9 cellular contexts compared by ENCODE assay signal in the genomic region with DNA sequence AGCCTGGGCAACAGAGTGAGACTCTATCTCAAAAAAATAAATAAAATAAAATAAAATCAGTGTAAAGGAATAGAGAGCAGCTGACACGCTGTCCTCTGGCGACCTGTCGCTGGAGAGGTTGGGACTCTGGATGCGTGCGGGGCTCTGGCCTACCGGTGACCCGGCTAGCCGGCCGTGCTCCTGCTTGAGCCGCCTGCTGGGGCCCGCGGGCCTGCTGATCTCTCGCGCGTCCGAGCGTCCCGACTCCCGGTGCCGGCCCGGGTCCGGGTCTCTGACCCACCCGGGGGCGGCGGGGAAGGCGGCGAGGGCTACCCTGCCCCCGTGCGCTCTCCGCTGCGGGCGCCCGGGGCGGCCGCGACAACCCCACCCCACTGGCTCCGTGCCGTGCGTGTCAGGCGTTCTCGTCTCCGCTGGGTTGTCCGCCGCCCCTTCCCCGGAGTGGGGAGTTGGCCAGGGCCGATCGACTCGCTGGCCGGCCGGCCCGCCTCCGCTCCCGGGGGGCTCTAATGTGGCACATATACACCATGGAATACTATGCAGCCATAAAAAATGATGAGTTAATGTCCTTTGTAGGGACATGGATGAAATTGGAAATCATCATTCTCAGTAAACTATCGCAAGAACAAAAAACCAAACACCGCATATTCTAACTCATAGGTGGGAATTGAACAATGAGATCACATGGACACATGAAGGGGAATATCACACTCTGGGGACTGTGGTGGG. TPM values are rescaled to one million over a fixed set of nuclear protein-coding genes. Genes with fewer than 3 reads are reported as not detected.
DNase-seq lines count a peak whose midpoint lies in the region; ATAC-seq, FAIRE-seq and TF ChIP-seq lines count a peak whose summit lies in the region.
"Not testable (repeated sequence)": the region's sequence is repeated elsewhere in the genome, so short reads cannot be mapped to it uniquely, and the experiment has no call there.
"Had no signal": no experiment of that assay in that cellular context is flagged by ENCODE, and none has a peak within 500 bp of the region (broad histone marks: within the 10 kb centered on the region; RNA-seq: fewer than 3 reads in every experiment).

No MANE protein-coding gene starts in this region.

- not testable (repeated sequence) for H2AFZ ChIP-seq in astrocyte (ENCODE audit: low read depth, low read length); HepG2 (ENCODE audit: low read length)

- peaks cover 62% of the 10 kb centered on the region for H3K36me3 Mint-ChIP-seq in activated CD4-positive, alpha-beta T cell treated with anti-CD3 and anti-CD28 coated beads, Interleukin-2, amount 10 ng/mL, durations not matched to agents 24 days and 14 days (ENCODE audit: low read depth)
- H3K36me3 Mint-ChIP-seq in activated T-helper 17 cell treated with anti-CD3 and anti-CD28 coated beads, Interleukin-2, amount 50 U/mL, for 72 hours (ENCODE audit: low read depth), result peaks cover 88% of the 10 kb centered on the region
- H3K36me3 Mint-ChIP-seq in astrocyte (ENCODE audit: low read depth, unreplicated experiment), result peaks cover 11% of the 10 kb centered on the region
- H3K36me3 Mint-ChIP-seq in stimulated activated effector memory CD8-positive, alpha-beta T cell treated with anti-CD3 and anti-CD28 coated beads, Interleukin-12 subunit alpha, Interleukin-12 subunit beta, amount 100 ng/mL, for 72 hours, result peaks cover 89% of the 10 kb centered on the region

- peak overlapping the region; percentile 100 for H3K27ac Mint-ChIP-seq in activated CD4-positive, alpha-beta T cell treated with anti-CD3 and anti-CD28 coated beads, Interleukin-2, amount 10 ng/mL, durations not matched to agents 24 days and 14 days
- H3K27ac Mint-ChIP-seq in activated T-helper 17 cell treated with anti-CD3 and anti-CD28 coated beads, Interleukin-2, amount 50 U/mL, for 72 hours, result peak overlapping the region; percentile 95
- H3K27ac Mint-ChIP-seq in astrocyte (ENCODE audit: unreplicated experiment), result not testable (repeated sequence)
- H3K27ac Mint-ChIP-seq in stimulated activated effector memory CD8-positive, alpha-beta T cell treated with anti-CD3 and anti-CD28 coated beads, Interleukin-12 subunit alpha, Interleukin-12 subunit beta, amount 100 ng/mL, for 72 hours, result peak overlapping the region; percentile 95

- not testable (repeated sequence) for TF ChIP-seq RAD21 in HepG2 (CRISPR knock-in tag; IDR thresholded peaks at IDR 0.05)

- H3K27me3 ChIP-seq in astrocyte (ENCODE audit: insufficient read depth, low read length); HepG2 (ENCODE audit: control insufficient read depth in 1 of 2, insufficient read depth in 2 of 2, low read length in 2 of 2): not testable (repeated sequence)

- H3K27ac ChIP-seq in HEK293 (ENCODE audit: extremely low read depth, low read depth, low read length); astrocyte (ENCODE audit: low read depth, low read length); HepG2 (ENCODE audit: extremely low read length, insufficient read depth, low read length): not testable (repeated sequence)

- H3K9me3 ChIP-seq in HEK293 (ENCODE audit: control insufficient read depth, insufficient read depth, low read depth, low read length); astrocyte (ENCODE audit: insufficient read depth, low read depth, low read length); HepG2 (ENCODE audit: low read length): not testable (repeated sequence)

- TF ChIP-seq EP300 in HepG2 (IDR thresholded peaks at IDR 0.05; ENCODE audit: low read depth in 2 of 2, low read length in 2 of 2); HepG2 (CRISPR knock-in tag; IDR thresholded peaks at IDR 0.05; ENCODE audit: borderline replicate concordance): not testable (repeated sequence)

- H3K36me3 ChIP-seq in HEK293 (ENCODE audit: control insufficient read depth in 2 of 2, insufficient read depth in 1 of 2, low read length in 2 of 2) (peaks cover 4 to 17% of the 10 kb centered on the region in 2 experiments; a peak in 2 of 3 replicates), HepG2 (replicated peaks in 1 of 2; ENCODE audit: control insufficient read depth in 1 of 2, insufficient read depth in 2 of 2, low read length in 2 of 2) (peaks cover 9 to 17% of the 10 kb centered on the region in 2 experiments; a peak in 4 of 5 replicates)
- not testable (repeated sequence) for H3K36me3 ChIP-seq in astrocyte (ENCODE audit: insufficient read depth, low read length)

- ATAC-seq in activated T-helper 17 cell treated with anti-CD3 and anti-CD28 coated beads, Interleukin-2, amount 50 U/mL, for 72 hours (replicated peaks); HepG2; stimulated activated effector memory CD8-positive, alpha-beta T cell treated with anti-CD3 and anti-CD28 coated beads, Interleukin-12 subunit alpha, Interleukin-12 subunit beta, amount 100 ng/mL, for 72 hours: not testable (repeated sequence)

- H3K4me3 ChIP-seq in HEK293 (ENCODE audit: low read depth, low read length); astrocyte (ENCODE audit: insufficient read depth, low read depth, low read length); HepG2 (replicated peaks in 1 of 3; ENCODE audit: insufficient read depth in 1 of 3, low read depth in 2 of 3, low read length in 3 of 3): not testable (repeated sequence)

- H3K79me2 ChIP-seq in astrocyte (ENCODE audit: insufficient read depth, low read length) (peaks cover 30% of the 10 kb centered on the region), HepG2 (ENCODE audit: insufficient read depth, low read length) (peaks cover 28% of the 10 kb centered on the region)

- TF ChIP-seq POLR2A in HepG2 (IDR thresholded peaks at IDR 0.05; ENCODE audit: insufficient read depth in 1 of 2, low read depth in 2 of 2, low read length in 2 of 2), result not testable (repeated sequence)

- CTCF ChIA-PET in HEK293 (lab: Yijun Ruan, JAX), result interaction anchor here (3.9 kb wide), 1 partner anchor 9 kb away, joined by 29 read pairs; no protein-coding TSS in a partner anchor
- CTCF ChIA-PET in HepG2 (lab: Yijun Ruan, JAX; ENCODE audit: low intra/inter-chr PET ratio, low total read pairs), result not testable (repeated sequence)

- FAIRE-seq in astrocyte (lab: Jason Lieb, UNC) (peak; percentile 100), endometrium (lab: Jason Lieb, UNC) (peak; percentile 100), HepG2 (lab: Jason Lieb, UNC) (peak; percentile 100)

- H3K4me2 ChIP-seq in astrocyte (ENCODE audit: low read length); HepG2 (ENCODE audit: low read depth, low read length): not testable (repeated sequence)

- peaks cover 50% of the 10 kb centered on the region for H3K4me1 Mint-ChIP-seq in activated CD4-positive, alpha-beta T cell treated with anti-CD3 and anti-CD28 coated beads, Interleukin-2, amount 10 ng/mL, durations not matched to agents 24 days and 14 days
- peaks cover 27% of the 10 kb centered on the region for H3K4me1 Mint-ChIP-seq in activated T-helper 17 cell treated with anti-CD3 and anti-CD28 coated beads, Interleukin-2, amount 50 U/mL, for 72 hours
- H3K4me1 Mint-ChIP-seq in astrocyte (ENCODE audit: low read depth, unreplicated experiment), result not testable (repeated sequence)
- H3K4me1 Mint-ChIP-seq in stimulated activated effector memory CD8-positive, alpha-beta T cell treated with anti-CD3 and anti-CD28 coated beads, Interleukin-12 subunit alpha, Interleukin-12 subunit beta, amount 100 ng/mL, for 72 hours, result peaks cover 56% of the 10 kb centered on the region

- intact Hi-C loops in activated CD4-positive, alpha-beta T cell treated with anti-CD3 and anti-CD28 coated beads, Interleukin-2, amount 10 ng/mL, durations not matched to agents 24 days and 14 days (cut with micrococcal nuclease), result loop anchor here (10.0 kb wide), 1 partner anchor 288 kb away; a partner anchor contains a TSS
- intact Hi-C loops in HepG2 (cut with micrococcal nuclease; ENCODE audit: unreplicated experiment), result not testable (repeated sequence)

- not testable (repeated sequence) for BruUV-seq in HepG2 (replicated peaks; lab: Mats Ljungman, UMichigan)

- POLR2A ChIA-PET in HEK293 (lab: Yijun Ruan, JAX); HepG2 (lab: Yijun Ruan, JAX): not testable (repeated sequence)

- H3K4me1 ChIP-seq in HEK293 (ENCODE audit: control insufficient read depth, insufficient read depth, low read length), result not testable (repeated sequence)
- H3K4me1 ChIP-seq in astrocyte (ENCODE audit: insufficient read depth, low read length) (peaks cover 13% of the 10 kb centered on the region), HepG2 (ENCODE audit: insufficient read depth, low read length) (peaks cover 36% of the 10 kb centered on the region)

- peak; percentile 34 for DNase-seq in AG09319 (ENCODE audit: extremely low read depth, low read depth)
- DNase-seq in activated CD4-positive, alpha-beta T cell treated with anti-CD3 and anti-CD28 coated beads, Interleukin-2, amount 10 ng/mL, durations not matched to agents 24 days and 14 days; astrocyte (ENCODE audit: low read depth); HepG2 (ENCODE audit: low spot score); stimulated activated effector memory CD8-positive, alpha-beta T cell treated with anti-CD3 and anti-CD28 coated beads, Interleukin-12 subunit alpha, Interleukin-12 subunit beta, amount 100 ng/mL, for 72 hours (ENCODE audit: low spot score in 2 of 2): not testable (repeated sequence)

- not testable (repeated sequence) for TF ChIP-seq CTCF in AG09319 (IDR thresholded peaks at IDR 0.05; ENCODE audit: low read depth, low read length); HEK293 (tag by site-specific recombination; IDR thresholded peaks at IDR 0.05); astrocyte (IDR thresholded peaks at IDR 0.05; ENCODE audit: insufficient read depth, low read depth, low read length); HepG2 (CRISPR knock-in tag; IDR thresholded peaks at IDR 0.05)

- H3K27me3 Mint-ChIP-seq in activated CD4-positive, alpha-beta T cell treated with anti-CD3 and anti-CD28 coated beads, Interleukin-2, amount 10 ng/mL, durations not matched to agents 24 days and 14 days; activated T-helper 17 cell treated with anti-CD3 and anti-CD28 coated beads, Interleukin-2, amount 50 U/mL, for 72 hours; astrocyte (ENCODE audit: low read depth, unreplicated experiment): not testable (repeated sequence)

- H3K4me3 Mint-ChIP-seq in activated CD4-positive, alpha-beta T cell treated with anti-CD3 and anti-CD28 coated beads, Interleukin-2, amount 10 ng/mL, durations not matched to agents 24 days and 14 days; astrocyte (ENCODE audit: unreplicated experiment): not testable (repeated sequence)
- H3K4me3 Mint-ChIP-seq in activated T-helper 17 cell treated with anti-CD3 and anti-CD28 coated beads, Interleukin-2, amount 50 U/mL, for 72 hours, result peak overlapping the region; percentile 84
- H3K4me3 Mint-ChIP-seq in stimulated activated effector memory CD8-positive, alpha-beta T cell treated with anti-CD3 and anti-CD28 coated beads, Interleukin-12 subunit alpha, Interleukin-12 subunit beta, amount 100 ng/mL, for 72 hours, result peak overlapping the region; percentile 63

- peaks cover 12% of the 10 kb centered on the region for H4K20me1 ChIP-seq in astrocyte (ENCODE audit: insufficient read depth, low read length)
- H4K20me1 ChIP-seq in HepG2 (ENCODE audit: insufficient read depth, low read length), result not testable (repeated sequence)

- in situ Hi-C loops in HepG2 (cut with HindIII; ENCODE audit: extremely low pct_ligation_motif_present, low pct_unique_long_range_greater_than_20kb), result not testable (repeated sequence)

- WGBS in HepG2 (ENCODE audit: low lambda C conversion rate), result 95% methylated on average over 44 of the region's 55 CpGs

- H3K9me3 Mint-ChIP-seq in activated CD4-positive, alpha-beta T cell treated with anti-CD3 and anti-CD28 coated beads, Interleukin-2, amount 10 ng/mL, durations not matched to agents 24 days and 14 days; activated T-helper 17 cell treated with anti-CD3 and anti-CD28 coated beads, Interleukin-2, amount 50 U/mL, for 72 hours; astrocyte (ENCODE audit: unreplicated experiment); stimulated activated effector memory CD8-positive, alpha-beta T cell treated with anti-CD3 and anti-CD28 coated beads, Interleukin-12 subunit alpha, Interleukin-12 subunit beta, amount 100 ng/mL, for 72 hours: not testable (repeated sequence)

- H3K9ac ChIP-seq in astrocyte (ENCODE audit: low read length); HepG2 (ENCODE audit: insufficient read depth, low read depth, low read length): not testable (repeated sequence)

RNA-seq across cellular contexts. Expression of a gene that starts 3.7 kb away (rescaled TPM):
- 107 and 113 TPM in 2 replicates for total RNA-seq in activated CD4-positive, alpha-beta T cell treated with anti-CD3 and anti-CD28 coated beads, Interleukin-2, amount 10 ng/mL, durations not matched to agents 24 days and 14 days
- 10 to 100 TPM; 85.6 to 87.3 TPM for total RNA-seq in activated T-helper 17 cell treated with anti-CD3 and anti-CD28 coated beads, Interleukin-2, amount 50 U/mL, for 72 hours
- total RNA-seq in astrocyte, result 28.9 and 29.9 TPM in 2 replicates
- 89.0 and 94.7 TPM in 2 replicates for total RNA-seq in HepG2 (2016; rRNA removed; fragmentation: Illumina TruSeq; extraction: Trizol)
- total RNA-seq in HepG2 (2016; cell fraction: cytosol; rRNA removed; fragmentation: Illumina TruSeq; extraction: Trizol; ENCODE audit: low read depth), result 17.5 TPM in 2 replicates
- total RNA-seq in HepG2 (2016; cell fraction: insoluble cytoplasmic fraction; rRNA removed; fragmentation: Illumina TruSeq; extraction: Trizol), result 82.4 and 93.0 TPM in 2 replicates
- 27.4 and 27.7 TPM in 2 replicates for total RNA-seq in HepG2 (2016; cell fraction: membrane; rRNA removed; fragmentation: Illumina TruSeq; extraction: Trizol)
- total RNA-seq in HepG2 (2016; cell fraction: nucleus; rRNA removed; fragmentation: Illumina TruSeq; extraction: Trizol), result 33.3 and 36.6 TPM in 2 replicates
- polyA plus RNA-seq in HepG2 (2011; rRNA removed), result 68.4 and 72.5 TPM in 2 replicates
- polyA plus RNA-seq in HepG2 (2011; cell fraction: cytosol; rRNA removed), result 86.5 and 119 TPM in 2 replicates
- polyA plus RNA-seq in HepG2 (2011; cell fraction: nucleus; rRNA removed), result 48.8 and 52.9 TPM in 2 replicates
- polyA plus RNA-seq in HepG2 (2012), result 33.5 and 43.4 TPM in 2 replicates
- polyA plus RNA-seq in HepG2 (2016; cell fraction: cytosol; fragmentation: Illumina TruSeq; extraction: Trizol; ENCODE audit: low read depth), result 18.9 and 20.7 TPM in 2 replicates
- 86.3 and 93.3 TPM in 2 replicates for polyA plus RNA-seq in HepG2 (2016; cell fraction: insoluble cytoplasmic fraction; fragmentation: Illumina TruSeq; extraction: Trizol; ENCODE audit: low read depth)
- polyA plus RNA-seq in HepG2 (2016; cell fraction: membrane; fragmentation: Illumina TruSeq; extraction: Trizol; ENCODE audit: low read depth), result 23.3 and 27.3 TPM in 2 replicates
- 65.7 and 78.3 TPM in 2 replicates for polyA plus RNA-seq in HepG2 (2016; cell fraction: nucleus; fragmentation: Illumina TruSeq; extraction: Trizol; ENCODE audit: insufficient read depth, low read depth)
- polyA minus RNA-seq in HepG2 (2011; rRNA and poly(A)+ RNA removed; ENCODE audit: low replicate concordance), result 42.8 and 60.1 TPM in 2 replicates
- polyA minus RNA-seq in HepG2 (2011; cell fraction: cytosol; rRNA and poly(A)+ RNA removed), result 14.4 and 17.2 TPM in 2 replicates
- 15.6 and 15.8 TPM in 2 replicates for polyA minus RNA-seq in HepG2 (2011; cell fraction: nucleus; rRNA and poly(A)+ RNA removed)

RNA-seq across cellular contexts. Expression of a gene that starts 22.6 kb away (rescaled TPM):
- total RNA-seq in activated CD4-positive, alpha-beta T cell treated with anti-CD3 and anti-CD28 coated beads, Interleukin-2, amount 10 ng/mL, durations not matched to agents 24 days and 14 days, result 61.0 and 67.9 TPM in 2 replicates
- 10 to 100 TPM; 23.5 to 38.1 TPM for total RNA-seq in activated T-helper 17 cell treated with anti-CD3 and anti-CD28 coated beads, Interleukin-2, amount 50 U/mL, for 72 hours
- total RNA-seq in astrocyte (21.3 and 21.7 TPM in 2 replicates), HepG2 (2016; rRNA removed; fragmentation: Illumina TruSeq; extraction: Trizol) (10.7 and 12.4 TPM in 2 replicates)
- total RNA-seq in HepG2 (2016; cell fraction: cytosol; rRNA removed; fragmentation: Illumina TruSeq; extraction: Trizol; ENCODE audit: low read depth), result 2.6 and 3.8 TPM in 2 replicates
- total RNA-seq in HepG2 (2016; cell fraction: insoluble cytoplasmic fraction; rRNA removed; fragmentation: Illumina TruSeq; extraction: Trizol), result 11.2 and 11.8 TPM in 2 replicates
- total RNA-seq in HepG2 (2016; cell fraction: membrane; rRNA removed; fragmentation: Illumina TruSeq; extraction: Trizol), result 11.4 and 14.2 TPM in 2 replicates
- 8.0 and 11.8 TPM in 2 replicates for total RNA-seq in HepG2 (2016; cell fraction: nucleus; rRNA removed; fragmentation: Illumina TruSeq; extraction: Trizol)
- polyA plus RNA-seq in HepG2 (2011; rRNA removed), result 13.4 and 14.3 TPM in 2 replicates
- 9.3 and 10.2 TPM in 2 replicates for polyA plus RNA-seq in HepG2 (2011; cell fraction: cytosol; rRNA removed)
- 16.0 and 19.8 TPM in 2 replicates for polyA plus RNA-seq in HepG2 (2011; cell fraction: nucleus; rRNA removed)
- polyA plus RNA-seq in HepG2 (2012), result 13.1 and 13.9 TPM in 2 replicates
- 2.3 TPM in 2 replicates for polyA plus RNA-seq in HepG2 (2016; cell fraction: cytosol; fragmentation: Illumina TruSeq; extraction: Trizol; ENCODE audit: low read depth)
- polyA plus RNA-seq in HepG2 (2016; cell fraction: insoluble cytoplasmic fraction; fragmentation: Illumina TruSeq; extraction: Trizol; ENCODE audit: low read depth), result 14.4 and 18.0 TPM in 2 replicates
- polyA plus RNA-seq in HepG2 (2016; cell fraction: membrane; fragmentation: Illumina TruSeq; extraction: Trizol; ENCODE audit: low read depth), result 11.1 and 12.7 TPM in 2 replicates
- 18.3 and 20.7 TPM in 2 replicates for polyA plus RNA-seq in HepG2 (2016; cell fraction: nucleus; fragmentation: Illumina TruSeq; extraction: Trizol; ENCODE audit: insufficient read depth, low read depth)
- polyA minus RNA-seq in HepG2 (2011; rRNA and poly(A)+ RNA removed; ENCODE audit: low replicate concordance), result 12.6 and 66.8 TPM in 2 replicates
- 4.2 and 6.0 TPM in 2 replicates for polyA minus RNA-seq in HepG2 (2011; cell fraction: cytosol; rRNA and poly(A)+ RNA removed)
- 5.8 and 9.9 TPM in 2 replicates for polyA minus RNA-seq in HepG2 (2011; cell fraction: nucleus; rRNA and poly(A)+ RNA removed)

RNA-seq across cellular contexts. Expression of a gene that starts 25.5 kb away (rescaled TPM):
- total RNA-seq in activated CD4-positive, alpha-beta T cell treated with anti-CD3 and anti-CD28 coated beads, Interleukin-2, amount 10 ng/mL, durations not matched to agents 24 days and 14 days, result 1.9 and 2.3 TPM in 2 replicates
- 1 to 10 TPM; 3.2 to 6.8 TPM for total RNA-seq in activated T-helper 17 cell treated with anti-CD3 and anti-CD28 coated beads, Interleukin-2, amount 50 U/mL, for 72 hours
- total RNA-seq in astrocyte (0.66 TPM in 1 of 2 replicates, not detected in the other), HepG2 (2016; rRNA removed; fragmentation: Illumina TruSeq; extraction: Trizol) (0.62 TPM in 1 of 2 replicates, not detected in the other)
- not detected in 2 replicates for total RNA-seq in HepG2 (2016; cell fraction: cytosol; rRNA removed; fragmentation: Illumina TruSeq; extraction: Trizol; ENCODE audit: low read depth)
- 0.32 TPM in 1 of 2 replicates, not detected in the other for total RNA-seq in HepG2 (2016; cell fraction: insoluble cytoplasmic fraction; rRNA removed; fragmentation: Illumina TruSeq; extraction: Trizol)
- total RNA-seq in HepG2 (2016; cell fraction: membrane; rRNA removed; fragmentation: Illumina TruSeq; extraction: Trizol), result not detected in 2 replicates
- total RNA-seq in HepG2 (2016; cell fraction: nucleus; rRNA removed; fragmentation: Illumina TruSeq; extraction: Trizol), result 1.1 and 1.5 TPM in 2 replicates
- 1.4 and 1.6 TPM in 2 replicates for polyA plus RNA-seq in HepG2 (2011; rRNA removed)
- 0.29 and 0.40 TPM in 2 replicates for polyA plus RNA-seq in HepG2 (2011; cell fraction: cytosol; rRNA removed)
- 9.8 and 12.1 TPM in 2 replicates for polyA plus RNA-seq in HepG2 (2011; cell fraction: nucleus; rRNA removed)
- 1.3 TPM in 2 replicates for polyA plus RNA-seq in HepG2 (2012)
- not detected in 2 replicates for polyA plus RNA-seq in HepG2 (2016; cell fraction: cytosol; fragmentation: Illumina TruSeq; extraction: Trizol; ENCODE audit: low read depth)
- polyA plus RNA-seq in HepG2 (2016; cell fraction: insoluble cytoplasmic fraction; fragmentation: Illumina TruSeq; extraction: Trizol; ENCODE audit: low read depth), result 0.29 TPM in 1 of 2 replicates, not detected in the other
- polyA plus RNA-seq in HepG2 (2016; cell fraction: membrane; fragmentation: Illumina TruSeq; extraction: Trizol; ENCODE audit: low read depth), result not detected in 2 replicates
- 2.1 TPM in 2 replicates for polyA plus RNA-seq in HepG2 (2016; cell fraction: nucleus; fragmentation: Illumina TruSeq; extraction: Trizol; ENCODE audit: insufficient read depth, low read depth)
- polyA minus RNA-seq in HepG2 (2011; rRNA and poly(A)+ RNA removed; ENCODE audit: low replicate concordance), result 1.4 and 2.2 TPM in 2 replicates
- not detected in 2 replicates for polyA minus RNA-seq in HepG2 (2011; cell fraction: cytosol; rRNA and poly(A)+ RNA removed)
- polyA minus RNA-seq in HepG2 (2011; cell fraction: nucleus; rRNA and poly(A)+ RNA removed), result 1.9 and 2.0 TPM in 2 replicates
- total RNA-seq: M059J had no signal

RNA-seq across cellular contexts. Expression of a gene that starts 31.3 kb away (rescaled TPM):
- total RNA-seq in activated CD4-positive, alpha-beta T cell treated with anti-CD3 and anti-CD28 coated beads, Interleukin-2, amount 10 ng/mL, durations not matched to agents 24 days and 14 days, result 4.2 and 4.6 TPM in 2 replicates
- total RNA-seq in activated T-helper 17 cell treated with anti-CD3 and anti-CD28 coated beads, Interleukin-2, amount 50 U/mL, for 72 hours, result 10 to 100 TPM in 1 of 2 donors, 1 to 10 TPM in 1; 8.0 to 10.9 TPM
- total RNA-seq in astrocyte, result 6.4 and 7.2 TPM in 2 replicates
- 0.14 and 0.82 TPM in 2 replicates for total RNA-seq in HepG2 (2016; rRNA removed; fragmentation: Illumina TruSeq; extraction: Trizol)
- total RNA-seq in HepG2 (2016; cell fraction: cytosol; rRNA removed; fragmentation: Illumina TruSeq; extraction: Trizol; ENCODE audit: low read depth), result 0.26 TPM in 1 of 2 replicates, not detected in the other
- total RNA-seq in HepG2 (2016; cell fraction: insoluble cytoplasmic fraction; rRNA removed; fragmentation: Illumina TruSeq; extraction: Trizol), result 0.10 and 0.71 TPM in 2 replicates
- total RNA-seq in HepG2 (2016; cell fraction: membrane; rRNA removed; fragmentation: Illumina TruSeq; extraction: Trizol), result 0.34 and 0.43 TPM in 2 replicates
- 1.0 and 1.1 TPM in 2 replicates for total RNA-seq in HepG2 (2016; cell fraction: nucleus; rRNA removed; fragmentation: Illumina TruSeq; extraction: Trizol)
- 1.4 and 2.0 TPM in 2 replicates for polyA plus RNA-seq in HepG2 (2011; rRNA removed)
- 0.21 and 0.47 TPM in 2 replicates for polyA plus RNA-seq in HepG2 (2011; cell fraction: cytosol; rRNA removed)
- 25.1 and 43.0 TPM in 2 replicates for polyA plus RNA-seq in HepG2 (2011; cell fraction: nucleus; rRNA removed)
- 2.4 and 4.5 TPM in 2 replicates for polyA plus RNA-seq in HepG2 (2012)
- 0.09 and 0.17 TPM in 2 replicates for polyA plus RNA-seq in HepG2 (2016; cell fraction: cytosol; fragmentation: Illumina TruSeq; extraction: Trizol; ENCODE audit: low read depth)
- polyA plus RNA-seq in HepG2 (2016; cell fraction: insoluble cytoplasmic fraction; fragmentation: Illumina TruSeq; extraction: Trizol; ENCODE audit: low read depth), result 0.32 and 0.57 TPM in 2 replicates
- polyA plus RNA-seq in HepG2 (2016; cell fraction: membrane; fragmentation: Illumina TruSeq; extraction: Trizol; ENCODE audit: low read depth), result 0.24 and 0.26 TPM in 2 replicates
- polyA plus RNA-seq in HepG2 (2016; cell fraction: nucleus; fragmentation: Illumina TruSeq; extraction: Trizol; ENCODE audit: insufficient read depth, low read depth), result 3.7 and 4.1 TPM in 2 replicates
- 0.98 and 1.0 TPM in 2 replicates for polyA minus RNA-seq in HepG2 (2011; rRNA and poly(A)+ RNA removed; ENCODE audit: low replicate concordance)
- 0.59 and 1.9 TPM in 2 replicates for polyA minus RNA-seq in HepG2 (2011; cell fraction: cytosol; rRNA and poly(A)+ RNA removed)
- 1.9 and 2.4 TPM in 2 replicates for polyA minus RNA-seq in HepG2 (2011; cell fraction: nucleus; rRNA and poly(A)+ RNA removed)
